ENCODE assay signal across 25 cellular contexts in the genomic region with DNA sequence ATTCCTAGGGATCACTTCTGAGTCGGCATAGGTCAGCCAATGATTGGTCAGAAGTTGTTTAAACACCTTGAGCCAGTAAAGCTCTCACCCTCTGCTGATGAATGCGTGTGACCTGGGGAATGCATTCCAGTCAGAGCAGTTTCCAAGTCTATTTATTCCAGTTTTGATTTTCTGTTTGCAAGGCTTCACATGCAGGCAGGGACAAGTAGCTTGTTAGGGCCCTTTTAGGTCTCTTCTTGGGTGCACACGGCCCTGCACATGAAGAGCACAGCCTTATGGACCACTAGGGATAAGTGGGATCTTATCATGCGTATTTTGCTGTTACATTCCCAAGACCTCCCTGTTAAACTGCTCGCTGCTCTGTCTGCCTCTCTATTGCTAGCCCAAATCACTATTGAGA. TPM values are rescaled to one million over a fixed set of nuclear protein-coding genes. Genes with fewer than 3 reads are reported as not detected.
A peak's percentile ranks its signal among the peaks of the same experiment; 100 is the strongest.
DNase-seq lines count a peak whose midpoint lies in the region; ATAC-seq, FAIRE-seq and TF ChIP-seq lines count a peak whose summit lies in the region.
"Had no signal": no experiment of that assay in that cellular context is flagged by ENCODE, and none has a peak within 500 bp of the region (broad histone marks: within the 10 kb centered on the region; RNA-seq: fewer than 3 reads in every experiment).

No MANE protein-coding gene starts in this region.

- in situ Hi-C loops in HepG2 (cut with HindIII; ENCODE audit: extremely low pct_ligation_motif_present, low pct_unique_long_range_greater_than_20kb) = no loop called here

- TF ChIP-seq EP300 in HepG2 (IDR thresholded peaks at IDR 0.05; ENCODE audit: low read depth in 2 of 2, low read length in 2 of 2) (no peak), HepG2 (CRISPR knock-in tag; IDR thresholded peaks at IDR 0.05; ENCODE audit: borderline replicate concordance) (no peak)

- ATAC-seq in HepG2 = peak; percentile 33; the same call in 2 of the 3 replicates
- ATAC-seq in right lobe of liver = no peak
- peak; percentile 74 for ATAC-seq in left lung
- ATAC-seq in HG02610 (IDR thresholded peaks at IDR 0.05; ENCODE audit: unreplicated experiment) = no peak
- ATAC-seq: activated T-helper 17 cell treated with anti-CD3 and anti-CD28 coated beads, Interleukin-2, amount 50 U/mL, for 72 hours; HCT116; heart right ventricle; stimulated activated memory B cell treated with anti-CD40 and anti-IgM and Interleukin-4, amounts not matched to agents 10 μg/mL and 1 μg/mL and 100 μg/mL, for 72 hours had no signal

- H3K27ac ChIP-seq in HepG2 (ENCODE audit: extremely low read length, insufficient read depth, low read length) = no peak overlapping the region
- no peak overlapping the region for H3K27ac ChIP-seq in right lobe of liver
- H3K27ac ChIP-seq in left lung = no peak overlapping the region
- H3K27ac ChIP-seq in prostate gland = no peak overlapping the region
- H3K27ac ChIP-seq: heart right ventricle, Peyer's patch had no signal

- no peak overlapping the region for H3K9ac ChIP-seq in HepG2 (ENCODE audit: insufficient read depth, low read depth, low read length)

- TF ChIP-seq CTCF in HepG2 (CRISPR knock-in tag; IDR thresholded peaks at IDR 0.05) = no peak
- no peak for TF ChIP-seq CTCF in right lobe of liver (IDR thresholded peaks at IDR 0.05)
- TF ChIP-seq CTCF in left lung (IDR thresholded peaks at IDR 0.05) = no peak
- no peak for TF ChIP-seq CTCF in prostate gland (IDR thresholded peaks at IDR 0.05)
- TF ChIP-seq CTCF in glutamatergic neuron (IDR thresholded peaks at IDR 0.05; ENCODE audit: partially characterized antibody, unreplicated experiment) = no peak

- no peaks in the 10 kb centered on the region for H3K79me2 ChIP-seq in HepG2 (ENCODE audit: insufficient read depth, low read length)

- 0 out of 5 replicates have a peak, but pooled peaks cover 0 to 3% of the 10 kb centered on the region in 2 experiments for H3K36me3 ChIP-seq in HepG2 (replicated peaks in 1 of 2; ENCODE audit: control insufficient read depth in 1 of 2, insufficient read depth in 2 of 2, low read length in 2 of 2)
- H3K36me3 ChIP-seq in right lobe of liver = no peaks in the 10 kb centered on the region
- no peaks in the 10 kb centered on the region for H3K36me3 ChIP-seq in left lung
- no peaks in the 10 kb centered on the region for H3K36me3 ChIP-seq in prostate gland
- H3K36me3 ChIP-seq: Peyer's patch had no signal

- H2AFZ ChIP-seq in HepG2 (ENCODE audit: low read length) = no peak overlapping the region

- no peak overlapping the region for H3K4me3 ChIP-seq in HepG2 (replicated peaks in 1 of 3; ENCODE audit: insufficient read depth in 1 of 3, low read depth in 2 of 3, low read length in 3 of 3)
- no peak overlapping the region for H3K4me3 ChIP-seq in right lobe of liver
- no peak overlapping the region for H3K4me3 ChIP-seq in left lung
- no peak overlapping the region for H3K4me3 ChIP-seq in prostate gland
- H3K4me3 ChIP-seq: heart right ventricle, Peyer's patch had no signal

- H3K4me1 Mint-ChIP-seq in glutamatergic neuron (ENCODE audit: low read depth, unreplicated experiment) = no peaks in the 10 kb centered on the region
- H3K4me1 Mint-ChIP-seq: activated T-helper 17 cell treated with anti-CD3 and anti-CD28 coated beads, Interleukin-2, amount 50 U/mL, for 72 hours; CD14-positive monocyte; neural crest cell; stimulated activated memory B cell treated with anti-CD40 and anti-IgM and Interleukin-4, amounts not matched to agents 10 μg/mL and 1 μg/mL and 100 μg/mL, for 72 hours had no signal

- CTCF ChIA-PET in HepG2 (lab: Yijun Ruan, JAX; ENCODE audit: low intra/inter-chr PET ratio, low total read pairs) = no interaction called here

- H3K27me3 Mint-ChIP-seq in glutamatergic neuron (ENCODE audit: unreplicated experiment) = no peaks in the 10 kb centered on the region
- H3K27me3 Mint-ChIP-seq: activated naive CD8-positive, alpha-beta T cell treated with anti-CD3 and anti-CD28 coated beads, Interleukin-2, amount 10 ng/mL, durations not matched to agents 7 days and 5 days; activated T-helper 17 cell treated with anti-CD3 and anti-CD28 coated beads, Interleukin-2, amount 50 U/mL, for 72 hours; stimulated activated memory B cell treated with anti-CD40 and anti-IgM and Interleukin-4, amounts not matched to agents 10 μg/mL and 1 μg/mL and 100 μg/mL, for 72 hours had no signal

- H3K4me1 ChIP-seq in HepG2 (ENCODE audit: insufficient read depth, low read length) = no peaks in the 10 kb centered on the region
- H3K4me1 ChIP-seq in right lobe of liver = no peaks in the 10 kb centered on the region
- H3K4me1 ChIP-seq in left lung = no peaks in the 10 kb centered on the region
- no peaks in the 10 kb centered on the region for H3K4me1 ChIP-seq in prostate gland (replicated peaks)
- H3K4me1 ChIP-seq: Peyer's patch had no signal

- no peaks in the 10 kb centered on the region for H3K9me3 Mint-ChIP-seq in glutamatergic neuron (ENCODE audit: unreplicated experiment)
- H3K9me3 Mint-ChIP-seq: activated naive CD8-positive, alpha-beta T cell treated with anti-CD3 and anti-CD28 coated beads, Interleukin-2, amount 10 ng/mL, durations not matched to agents 7 days and 5 days; activated T-helper 17 cell treated with anti-CD3 and anti-CD28 coated beads, Interleukin-2, amount 50 U/mL, for 72 hours; memory B cell; neural crest cell; stimulated activated memory B cell treated with anti-CD40 and anti-IgM and Interleukin-4, amounts not matched to agents 10 μg/mL and 1 μg/mL and 100 μg/mL, for 72 hours had no signal

- H3K36me3 Mint-ChIP-seq in glutamatergic neuron (ENCODE audit: unreplicated experiment) = no peaks in the 10 kb centered on the region

- H3K9me3 ChIP-seq in HepG2 (ENCODE audit: low read length) = no peaks in the 10 kb centered on the region
- H3K9me3 ChIP-seq in right lobe of liver = no peaks in the 10 kb centered on the region
- H3K9me3 ChIP-seq in left lung = no peaks in the 10 kb centered on the region
- no peaks in the 10 kb centered on the region for H3K9me3 ChIP-seq in prostate gland
- H3K9me3 ChIP-seq: heart right ventricle, Peyer's patch had no signal

- POLR2A ChIA-PET in HepG2 (lab: Yijun Ruan, JAX) = no interaction called here

- intact Hi-C loops in HepG2 (cut with micrococcal nuclease; ENCODE audit: unreplicated experiment) = no loop called here
- intact Hi-C loops in right lobe of liver (cut with DNase I) = no loop called here
- intact Hi-C loops in left lung (cut with DNase I) = no loop called here
- intact Hi-C loops in prostate gland (cut with DNase I) = no loop called here

- TF ChIP-seq POLR2A in HepG2 (IDR thresholded peaks at IDR 0.05; ENCODE audit: insufficient read depth in 1 of 2, low read depth in 2 of 2, low read length in 2 of 2) = no peak
- TF ChIP-seq POLR2A in right lobe of liver (IDR thresholded peaks at IDR 0.05) = no peak
- no peak for TF ChIP-seq POLR2A in prostate gland (IDR thresholded peaks at IDR 0.05)

- no peak for FAIRE-seq in HepG2 (lab: Jason Lieb, UNC)
- FAIRE-seq: keratinocyte had no signal

- H3K27me3 ChIP-seq in HepG2 (ENCODE audit: control insufficient read depth in 1 of 2, insufficient read depth in 2 of 2, low read length in 2 of 2) (no peaks in the 10 kb centered on the region), right lobe of liver (peaks cover 0 to 4% of the 10 kb centered on the region in 2 donors), left lung (peaks cover 0 to 7% of the 10 kb centered on the region in 2 donors), prostate gland (replicated peaks; ENCODE audit: insufficient read depth) (no peaks in the 10 kb centered on the region)
- H3K27me3 ChIP-seq: Peyer's patch had no signal

- WGBS in HepG2 (ENCODE audit: low lambda C conversion rate) = 59% methylated on average over 3 of the region's 5 CpGs
- 49% methylated on average over 5 of the region's 5 CpGs for WGBS in right lobe of liver (ENCODE audit: insufficient coverage, low coverage, low lambda C conversion rate, missing lambda C conversion rate)
- WGBS in prostate gland = 48% methylated on average over 5 of the region's 5 CpGs

- no peak overlapping the region for H3K4me2 ChIP-seq in HepG2 (ENCODE audit: low read depth, low read length)

- H4K20me1 ChIP-seq in HepG2 (ENCODE audit: insufficient read depth, low read length) = no peaks in the 10 kb centered on the region

- no peak for DNase-seq in HepG2 (ENCODE audit: low spot score)
- DNase-seq in right lobe of liver = no peak
- DNase-seq in cerebellar cortex (ENCODE audit: low spot score) = peak; percentile 30
- DNase-seq in left lung = no peak
- no peak for DNase-seq in prostate gland (ENCODE audit: low spot score)
- no peak for DNase-seq in glutamatergic neuron
- no peak for DNase-seq in NCI-H2196 (lab: John Stamatoyannopoulos, UW; ENCODE audit: unreplicated experiment)
- DNase-seq: activated CD4-positive, alpha-beta T cell treated with anti-CD3 and anti-CD28 coated beads for 1 hour; activated naive CD8-positive, alpha-beta T cell treated with anti-CD3 and anti-CD28 coated beads, Interleukin-2, amount 10 ng/mL, durations not matched to agents 7 days and 5 days; central memory CD4-positive, alpha-beta T cell; effector CD8-positive, alpha-beta T cell; heart right ventricle; Kasumi-1; NCI-H1105; Peyer's patch; retina; T1000 had no signal

- no peak overlapping the region for H3K4me3 Mint-ChIP-seq in glutamatergic neuron (ENCODE audit: unreplicated experiment)
- H3K4me3 Mint-ChIP-seq: activated naive CD8-positive, alpha-beta T cell treated with anti-CD3 and anti-CD28 coated beads, Interleukin-2, amount 10 ng/mL, durations not matched to agents 7 days and 5 days; activated T-helper 17 cell treated with anti-CD3 and anti-CD28 coated beads, Interleukin-2, amount 50 U/mL, for 72 hours; CD14-positive monocyte; memory B cell; neural crest cell; stimulated activated memory B cell treated with anti-CD40 and anti-IgM and Interleukin-4, amounts not matched to agents 10 μg/mL and 1 μg/mL and 100 μg/mL, for 72 hours had no signal

- no TSS peak for BruUV-seq in HepG2 (replicated peaks; lab: Mats Ljungman, UMichigan)

- H3K27ac Mint-ChIP-seq in glutamatergic neuron (ENCODE audit: unreplicated experiment) = no peak overlapping the region
- H3K27ac Mint-ChIP-seq: activated naive CD8-positive, alpha-beta T cell treated with anti-CD3 and anti-CD28 coated beads, Interleukin-2, amount 10 ng/mL, durations not matched to agents 7 days and 5 days; activated T-helper 17 cell treated with anti-CD3 and anti-CD28 coated beads, Interleukin-2, amount 50 U/mL, for 72 hours; CD14-positive monocyte; memory B cell; stimulated activated memory B cell treated with anti-CD40 and anti-IgM and Interleukin-4, amounts not matched to agents 10 μg/mL and 1 μg/mL and 100 μg/mL, for 72 hours had no signal

- no peak for TF ChIP-seq RAD21 in HepG2 (CRISPR knock-in tag; IDR thresholded peaks at IDR 0.05)

RNA-seq across cellular contexts. Expression of gene KLHL15, which starts 46.9 kb away (rescaled TPM):
- total RNA-seq in HepG2 (2016; rRNA removed; fragmentation: Illumina TruSeq; extraction: Trizol) (5.5 and 6.9 TPM in 2 replicates), right lobe of liver (1 to 10 TPM; 4.7 to 6.7 (median 6.0) TPM), left lung (1 to 10 TPM; 5.8 to 6.2 TPM), prostate gland (10 to 100 TPM in 1 of 2 donors, 1 to 10 TPM in 1; 4.7 to 64.6 TPM), glutamatergic neuron (ENCODE audit: unreplicated experiment) (5.0 TPM)
- 0.51 and 0.62 TPM in 2 replicates for total RNA-seq in HepG2 (2016; cell fraction: cytosol; rRNA removed; fragmentation: Illumina TruSeq; extraction: Trizol; ENCODE audit: low read depth)
- total RNA-seq in HepG2 (2016; cell fraction: insoluble cytoplasmic fraction; rRNA removed; fragmentation: Illumina TruSeq; extraction: Trizol) = 5.3 and 6.4 TPM in 2 replicates
- 1.7 and 2.2 TPM in 2 replicates for total RNA-seq in HepG2 (2016; cell fraction: membrane; rRNA removed; fragmentation: Illumina TruSeq; extraction: Trizol)
- total RNA-seq in HepG2 (2016; cell fraction: nucleus; rRNA removed; fragmentation: Illumina TruSeq; extraction: Trizol) = 7.2 and 8.4 TPM in 2 replicates
- polyA plus RNA-seq in HepG2 (2011; rRNA removed) = 2.1 and 2.8 TPM in 2 replicates
- 0.93 and 1.6 TPM in 2 replicates for polyA plus RNA-seq in HepG2 (2011; cell fraction: cytosol; rRNA removed)
- polyA plus RNA-seq in HepG2 (2011; cell fraction: nucleus; rRNA removed) = 2.0 TPM in 2 replicates
- 2.3 and 2.5 TPM in 2 replicates for polyA plus RNA-seq in HepG2 (2012)
- 0.10 and 0.11 TPM in 2 replicates for polyA plus RNA-seq in HepG2 (2016; cell fraction: cytosol; fragmentation: Illumina TruSeq; extraction: Trizol; ENCODE audit: low read depth)
- 3.6 and 3.9 TPM in 2 replicates for polyA plus RNA-seq in HepG2 (2016; cell fraction: insoluble cytoplasmic fraction; fragmentation: Illumina TruSeq; extraction: Trizol; ENCODE audit: low read depth)
- 0.63 and 0.66 TPM in 2 replicates for polyA plus RNA-seq in HepG2 (2016; cell fraction: membrane; fragmentation: Illumina TruSeq; extraction: Trizol; ENCODE audit: low read depth)
- 7.2 and 7.3 TPM in 2 replicates for polyA plus RNA-seq in HepG2 (2016; cell fraction: nucleus; fragmentation: Illumina TruSeq; extraction: Trizol; ENCODE audit: insufficient read depth, low read depth)
- polyA minus RNA-seq in HepG2 (2011; rRNA and poly(A)+ RNA removed; ENCODE audit: low replicate concordance) = 2.7 and 15.6 TPM in 2 replicates
- polyA minus RNA-seq in HepG2 (2011; cell fraction: cytosol; rRNA and poly(A)+ RNA removed) = 3.5 and 4.1 TPM in 2 replicates
- 8.5 and 13.3 TPM in 2 replicates for polyA minus RNA-seq in HepG2 (2011; cell fraction: nucleus; rRNA and poly(A)+ RNA removed)

Comparison
In these comparisons a context has a peak if more than half of its experiments do, and no peak if none do; other contexts are left out.
1. ATAC-seq: peak in HepG2 (single experiment) and left lung (single experiment); none in right lobe of liver (0 of 4) and HG02610 (single experiment).